Comparison of ENCODE assay signal across 9 cellular contexts in the genomic region with DNA sequence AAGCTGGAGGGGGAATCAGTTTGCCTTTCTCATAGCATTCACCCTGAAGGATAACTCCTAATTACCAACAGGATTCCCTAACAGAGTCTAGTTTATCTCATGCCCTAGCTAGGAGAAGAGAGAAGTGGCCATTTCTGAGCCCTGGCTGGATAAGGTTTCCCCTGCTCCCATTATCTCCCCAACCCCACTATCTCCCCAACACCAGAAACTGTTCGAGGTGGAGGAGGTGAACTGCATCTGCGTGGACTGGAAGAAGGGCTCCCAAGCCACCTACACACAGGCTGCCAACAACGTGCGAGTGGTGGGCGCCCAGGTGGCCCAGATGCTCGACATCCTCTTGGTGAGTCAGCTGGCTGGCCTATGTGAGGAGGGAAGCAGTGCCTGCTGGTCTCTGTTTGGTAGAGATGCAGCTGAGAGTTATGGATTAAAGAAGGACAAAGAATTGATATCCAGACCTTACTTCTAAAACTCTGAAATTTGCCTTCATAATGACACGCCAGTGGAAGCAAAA. TPM values are rescaled to one million over a fixed set of nuclear protein-coding genes. Genes with fewer than 3 reads are reported as not detected.
"Had no signal": no experiment of that assay in that cellular context is flagged by ENCODE, and none has a peak within 500 bp of the region (broad histone marks: within the 10 kb centered on the region; RNA-seq: fewer than 3 reads in every experiment).

No MANE protein-coding gene starts in this region.

- FAIRE-seq: HepG2, HTR-8/SVneo, K562 had no signal

- ATAC-seq: HepG2, K562 had no signal

- H3K4me3 ChIP-seq: K562 had no signal

- DNase-seq: IMR-90, KBM-7 had no signal

- H3K27ac ChIP-seq: HL-60 had no signal

RNA-seq across cellular contexts. Expression of a gene that starts 3.8 kb away (rescaled TPM):
- total RNA-seq: HepG2, HT-29, HT1080, IMR-90 had no signal
- polyA plus RNA-seq: HepG2, IgD-negative memory B cell, IMR-90, K562 had no signal

RNA-seq across cellular contexts. Expression of a gene that starts 26.2 kb away (rescaled TPM):
- total RNA-seq: HT-29, HT1080, IMR-90 had no signal
- polyA plus RNA-seq: IgD-negative memory B cell, IMR-90, K562 had no signal

RNA-seq across cellular contexts. Expression of a gene that starts 48.8 kb away (rescaled TPM):
- total RNA-seq: HepG2, HT-29, HT1080, IMR-90 had no signal
- polyA plus RNA-seq: HepG2, IgD-negative memory B cell, IMR-90, K562 had no signal
